Comparison of ENCODE assay signal across 16 cellular contexts in the genomic region with DNA sequence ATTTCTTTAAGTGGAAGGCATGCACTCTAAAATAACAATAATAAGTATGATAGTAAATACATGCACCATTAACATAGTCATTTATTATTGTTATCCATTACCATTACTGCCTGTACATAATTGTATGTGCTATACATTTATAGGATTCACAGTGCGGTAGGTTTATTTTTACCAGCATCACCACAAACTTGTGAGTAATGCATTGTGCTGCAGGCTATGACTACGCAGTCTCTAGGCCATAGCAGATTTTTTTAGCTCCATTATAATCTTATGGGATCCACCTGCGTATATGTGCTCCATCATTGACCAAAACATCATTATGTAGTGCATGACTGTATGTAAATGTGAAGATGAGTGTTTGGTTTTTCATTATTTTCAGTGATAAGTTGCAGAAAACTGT.
DNase-seq lines count a peak whose midpoint lies in the region; ATAC-seq, FAIRE-seq and TF ChIP-seq lines count a peak whose summit lies in the region.
"Had no signal": no experiment of that assay in that cellular context is flagged by ENCODE, and none has a peak within 500 bp of the region (broad histone marks: within the 10 kb centered on the region; RNA-seq: fewer than 3 reads in every experiment).

No MANE protein-coding gene starts in this region.

- ATAC-seq in GM21528 (IDR thresholded peaks at IDR 0.05; ENCODE audit: low FRiP score, unreplicated experiment): no peak
- ATAC-seq: GM23338, HCT116 had no signal

- H3K79me2 ChIP-seq in OCI-LY3 (ENCODE audit: low read length): peaks cover 54% of the 10 kb centered on the region

- 0 out of 2 replicates have a peak overlapping the region, but pooled peaks have one; percentile 15 for H3K27ac ChIP-seq in OCI-LY3 (ENCODE audit: low read length)
- peak overlapping the region; percentile 47 for H3K27ac ChIP-seq in neutrophil

- no peaks in the 10 kb centered on the region for H3K9me3 ChIP-seq in OCI-LY3 (ENCODE audit: insufficient read depth, low read length)
- H3K9me3 ChIP-seq in neutrophil: no peaks in the 10 kb centered on the region

- H3K4me3 ChIP-seq in OCI-LY3 (ENCODE audit: low read length): no peak overlapping the region
- no peak overlapping the region for H3K4me3 ChIP-seq in neutrophil (ENCODE audit: low read depth in 1 of 2, low read length in 1 of 2)
- H3K4me3 ChIP-seq: GM23338 had no signal

- peak overlapping the region; percentile 65; the same call in 1 of the 2 replicates for H3K4me2 ChIP-seq in OCI-LY3 (ENCODE audit: low read length)
- H3K4me2 ChIP-seq: GM23338 had no signal

- H3K4me1 ChIP-seq in OCI-LY3 (ENCODE audit: low read length): peaks cover 28% of the 10 kb centered on the region
- peaks cover 26 to 33% of the 10 kb centered on the region in 2 experiments for H3K4me1 ChIP-seq in neutrophil (ENCODE audit: control insufficient read depth in 1 of 2, insufficient read depth in 1 of 2, low read depth in 1 of 2, low read length in 1 of 2)

- TF ChIP-seq POLR2A in GM12891 (IDR thresholded peaks at IDR 0.05; ENCODE audit: low read depth, low read length): no peak

- DNase-seq in GM12891 (ENCODE audit: insufficient read length, low spot score): no peak
- no peak for DNase-seq in iPS-NIHi7 (ENCODE audit: extremely low spot score)
- no peak for DNase-seq in central memory CD4-positive, alpha-beta T cell
- DNase-seq: C1 segment of cervical spinal cord; Calu3; CD4-positive, alpha-beta memory T cell; COR-L47; DMS53; DMS79 treated with DMSO at 0.1 percent for 48 hours; H9 had no signal

- no peaks in the 10 kb centered on the region for H3K27me3 ChIP-seq in OCI-LY3 (ENCODE audit: low read depth, low read length)
- H3K27me3 ChIP-seq in neutrophil: no peaks in the 10 kb centered on the region

- H2AFZ ChIP-seq in OCI-LY3 (ENCODE audit: low read depth, low read length): no peak overlapping the region
- H2AFZ ChIP-seq: GM23338 had no signal

- TF ChIP-seq CTCF in OCI-LY3 (IDR thresholded peaks at IDR 0.05; ENCODE audit: low read depth, low read length) (no peak), neutrophil (IDR thresholded peaks at IDR 0.05) (no peak)

- peaks cover 22% of the 10 kb centered on the region for H4K20me1 ChIP-seq in OCI-LY3 (ENCODE audit: insufficient read depth, low read length)

- peaks cover 16% of the 10 kb centered on the region for H3K36me3 ChIP-seq in OCI-LY3 (replicated peaks; ENCODE audit: low read depth, low read length)
- no peaks in the 10 kb centered on the region for H3K36me3 ChIP-seq in neutrophil

- FAIRE-seq in GM12891 (lab: Jason Lieb, UNC): peak; percentile 40
- FAIRE-seq: G401.6 had no signal

- H3K9ac ChIP-seq in OCI-LY3 (ENCODE audit: low read length): no peak overlapping the region

TF ChIP-seq in GM12891, 5 proteins besides CTCF, POLR2A, EP300 and RAD21:
- TF ChIP-seq PAX5 (IDR thresholded peaks at IDR 0.05; ENCODE audit: insufficient read depth, low read length, severe bottlenecking) (no peak), POLR2AphosphoS5 (IDR thresholded peaks at IDR 0.05; ENCODE audit: low read depth, low read length) (no peak), TAF1 (IDR thresholded peaks at IDR 0.05; ENCODE audit: low read depth, low read length) (no peak), SPI1 (IDR thresholded peaks at IDR 0.05; ENCODE audit: low read depth, low read length) (no peak), POU2F2 (IDR thresholded peaks at IDR 0.05; ENCODE audit: low read depth, low read length) (no peak)
